In the genomic region with DNA sequence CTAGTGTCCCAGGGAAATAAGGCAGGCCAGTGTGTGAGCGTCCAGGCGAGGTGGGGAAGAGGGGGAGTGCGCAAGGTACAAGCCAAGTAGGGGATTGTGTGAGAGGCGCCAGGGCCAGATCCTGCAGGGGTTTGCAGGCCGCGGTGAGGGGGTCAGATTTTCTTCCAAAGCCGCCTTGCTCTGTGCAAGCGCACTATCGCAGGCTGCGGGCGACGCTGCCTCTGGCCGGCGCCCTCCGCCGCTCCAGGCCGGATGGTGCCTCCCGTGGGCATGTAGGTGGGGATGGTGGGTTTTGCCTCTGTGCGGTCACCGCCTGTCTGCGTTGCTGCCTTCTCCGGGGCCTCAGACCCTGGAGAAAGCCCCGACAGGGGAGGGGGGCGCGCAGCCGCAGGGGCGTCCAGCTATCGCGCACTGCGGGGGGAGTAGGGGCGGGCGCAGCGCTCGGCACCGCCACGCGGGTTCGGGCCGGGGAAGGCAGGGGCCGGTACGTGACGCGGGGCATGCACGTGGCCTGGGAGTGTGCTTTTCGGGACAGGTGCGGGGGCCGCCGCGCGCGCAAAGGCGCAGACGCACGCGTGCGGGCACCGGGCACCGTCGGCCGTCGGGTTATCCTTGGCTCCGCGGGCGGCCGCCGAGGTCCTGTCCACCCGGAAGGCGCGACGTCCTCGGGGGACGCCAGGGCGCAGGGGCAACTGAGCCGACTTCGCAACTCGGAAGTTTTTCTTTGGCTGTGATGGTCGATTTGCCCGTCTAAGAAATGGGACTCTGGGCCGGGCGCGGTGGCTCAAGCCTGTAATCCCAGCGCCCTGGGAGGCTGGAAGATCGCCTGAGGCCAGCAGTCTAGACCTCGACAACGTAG, we compare ENCODE assay signal across 1 cellular context.
A peak's percentile ranks its signal among the peaks of the same experiment; 100 is the strongest.
TF ChIP-seq lines count a peak whose summit lies in the region.

No MANE protein-coding gene starts in this region.

TF ChIP-seq in GM12878, 131 proteins besides CTCF, POLR2A, EP300 and RAD21 (continued from another document):
- TF ChIP-seq, protein P1, sequence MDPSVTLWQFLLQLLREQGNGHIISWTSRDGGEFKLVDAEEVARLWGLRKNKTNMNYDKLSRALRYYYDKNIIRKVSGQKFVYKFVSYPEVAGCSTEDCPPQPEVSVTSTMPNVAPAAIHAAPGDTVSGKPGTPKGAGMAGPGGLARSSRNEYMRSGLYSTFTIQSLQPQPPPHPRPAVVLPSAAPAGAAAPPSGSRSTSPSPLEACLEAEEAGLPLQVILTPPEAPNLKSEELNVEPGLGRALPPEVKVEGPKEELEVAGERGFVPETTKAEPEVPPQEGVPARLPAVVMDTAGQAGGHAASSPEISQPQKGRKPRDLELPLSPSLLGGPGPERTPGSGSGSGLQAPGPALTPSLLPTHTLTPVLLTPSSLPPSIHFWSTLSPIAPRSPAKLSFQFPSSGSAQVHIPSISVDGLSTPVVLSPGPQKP (IDR thresholded peaks at IDR 0.05; ENCODE audit: low read depth, low read length) = no peak
- TF ChIP-seq, protein P2, sequence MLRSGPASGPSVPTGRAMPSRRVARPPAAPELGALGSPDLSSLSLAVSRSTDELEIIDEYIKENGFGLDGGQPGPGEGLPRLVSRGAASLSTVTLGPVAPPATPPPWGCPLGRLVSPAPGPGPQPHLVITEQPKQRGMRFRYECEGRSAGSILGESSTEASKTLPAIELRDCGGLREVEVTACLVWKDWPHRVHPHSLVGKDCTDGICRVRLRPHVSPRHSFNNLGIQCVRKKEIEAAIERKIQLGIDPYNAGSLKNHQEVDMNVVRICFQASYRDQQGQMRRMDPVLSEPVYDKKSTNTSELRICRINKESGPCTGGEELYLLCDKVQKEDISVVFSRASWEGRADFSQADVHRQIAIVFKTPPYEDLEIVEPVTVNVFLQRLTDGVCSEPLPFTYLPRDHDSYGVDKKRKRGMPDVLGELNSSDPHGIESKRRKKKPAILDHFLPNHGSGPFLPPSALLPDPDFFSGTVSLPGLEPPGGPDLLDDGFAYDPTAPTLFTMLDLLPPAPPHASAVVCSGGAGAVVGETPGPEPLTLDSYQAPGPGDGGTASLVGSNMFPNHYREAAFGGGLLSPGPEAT (IDR thresholded peaks at IDR 0.05; ENCODE audit: low read depth) = no peak
- peak in 1 of 2 experiments; percentile 87; a peak in 2 of 4 replicates for TF ChIP-seq BHLHE40 (IDR thresholded peaks at IDR 0.05; ENCODE audit: borderline replicate concordance in 1 of 2, low read depth in 2 of 2, low read length in 1 of 2)
- TF ChIP-seq NRF1 (conservative IDR thresholded peaks at IDR 0.05; ENCODE audit: low read depth, low read length) = no peak
- TF ChIP-seq LARP7 (IDR thresholded peaks at IDR 0.05) = peak; percentile 62; the same call in 1 of the 2 replicates
- TF ChIP-seq ZNF622 (IDR thresholded peaks at IDR 0.05) = no peak
- TF ChIP-seq ZNF687 (IDR thresholded peaks at IDR 0.05) = peak; percentile 69
- peak; percentile 69 for TF ChIP-seq GATAD2B (conservative IDR thresholded peaks at IDR 0.05; ENCODE audit: low read depth)
- no peak for TF ChIP-seq NR2C2 (IDR thresholded peaks at IDR 0.05; ENCODE audit: borderline replicate concordance, control insufficient read depth, insufficient read length, low read depth)
- TF ChIP-seq, protein P3, sequence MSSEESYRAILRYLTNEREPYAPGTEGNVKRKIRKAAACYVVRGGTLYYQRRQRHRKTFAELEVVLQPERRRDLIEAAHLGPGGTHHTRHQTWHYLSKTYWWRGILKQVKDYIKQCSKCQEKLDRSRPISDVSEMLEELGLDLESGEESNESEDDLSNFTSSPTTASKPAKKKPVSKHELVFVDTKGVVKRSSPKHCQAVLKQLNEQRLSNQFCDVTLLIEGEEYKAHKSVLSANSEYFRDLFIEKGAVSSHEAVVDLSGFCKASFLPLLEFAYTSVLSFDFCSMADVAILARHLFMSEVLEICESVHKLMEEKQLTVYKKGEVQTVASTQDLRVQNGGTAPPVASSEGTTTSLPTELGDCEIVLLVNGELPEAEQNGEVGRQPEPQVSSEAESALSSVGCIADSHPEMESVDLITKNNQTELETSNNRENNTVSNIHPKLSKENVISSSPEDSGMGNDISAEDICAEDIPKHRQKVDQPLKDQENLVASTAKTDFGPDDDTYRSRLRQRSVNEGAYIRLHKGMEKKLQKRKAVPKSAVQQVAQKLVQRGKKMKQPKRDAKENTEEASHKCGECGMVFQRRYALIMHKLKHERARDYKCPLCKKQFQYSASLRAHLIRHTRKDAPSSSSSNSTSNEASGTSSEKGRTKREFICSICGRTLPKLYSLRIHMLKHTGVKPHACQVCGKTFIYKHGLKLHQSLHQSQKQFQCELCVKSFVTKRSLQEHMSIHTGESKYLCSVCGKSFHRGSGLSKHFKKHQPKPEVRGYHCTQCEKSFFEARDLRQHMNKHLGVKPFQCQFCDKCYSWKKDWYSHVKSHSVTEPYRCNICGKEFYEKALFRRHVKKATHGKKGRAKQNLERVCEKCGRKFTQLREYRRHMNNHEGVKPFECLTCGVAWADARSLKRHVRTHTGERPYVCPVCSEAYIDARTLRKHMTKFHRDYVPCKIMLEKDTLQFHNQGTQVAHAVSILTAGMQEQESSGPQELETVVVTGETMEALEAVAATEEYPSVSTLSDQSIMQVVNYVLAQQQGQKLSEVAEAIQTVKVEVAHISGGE (CRISPR knock-in tag; IDR thresholded peaks at IDR 0.05) = no peak
- TF ChIP-seq HCFC1 (IDR thresholded peaks at IDR 0.05; ENCODE audit: low read length) = no peak
- TF ChIP-seq USF1 (IDR thresholded peaks at IDR 0.05; ENCODE audit: borderline replicate concordance, extremely low read length, insufficient read depth, low read depth, low read length) = peak; percentile 34
- no peak for TF ChIP-seq PBX3 (IDR thresholded peaks at IDR 0.05; ENCODE audit: insufficient replicate concordance, low read depth, low read length)
- no peak for TF ChIP-seq RBBP5 (conservative IDR thresholded peaks at IDR 0.05)
